1 cellular context compared by ENCODE assay signal in the genomic region with DNA sequence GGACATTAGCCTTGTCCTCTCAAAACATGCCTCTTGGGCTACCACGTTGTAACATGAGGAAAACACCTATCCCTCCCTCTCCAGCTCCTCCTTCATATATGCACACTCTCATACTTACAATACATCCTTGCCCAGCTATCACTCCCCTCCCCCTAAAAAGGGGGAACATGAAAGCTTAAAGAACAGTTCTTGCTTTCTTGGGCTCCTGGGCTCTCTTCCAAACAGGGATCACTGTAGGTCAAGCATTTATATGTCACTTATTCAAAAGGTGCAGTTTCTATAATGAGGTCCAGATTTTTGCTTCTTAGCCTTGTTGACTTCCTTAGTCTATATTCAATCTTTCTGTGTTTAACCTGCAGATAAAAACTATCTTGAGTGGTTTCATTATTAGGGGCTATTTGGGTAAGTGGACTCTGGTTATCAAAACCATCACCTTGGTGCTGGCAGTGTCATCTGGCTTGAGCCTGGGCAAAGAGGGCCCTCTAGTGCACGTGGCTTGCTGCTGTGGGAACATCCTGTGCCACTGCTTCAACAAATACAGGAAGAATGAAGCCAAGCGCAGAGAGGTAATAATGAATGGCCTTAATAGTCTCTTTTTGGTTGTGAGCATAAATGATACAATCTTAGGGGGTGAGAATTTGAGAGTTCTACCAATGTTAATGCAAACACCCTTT.
TF ChIP-seq lines count a peak whose summit lies in the region.

No MANE protein-coding gene starts in this region.

TF ChIP-seq in Ishikawa, 13 proteins besides CTCF, POLR2A, EP300 and RAD21 (continued from another document):
- TF ChIP-seq, protein P1, sequence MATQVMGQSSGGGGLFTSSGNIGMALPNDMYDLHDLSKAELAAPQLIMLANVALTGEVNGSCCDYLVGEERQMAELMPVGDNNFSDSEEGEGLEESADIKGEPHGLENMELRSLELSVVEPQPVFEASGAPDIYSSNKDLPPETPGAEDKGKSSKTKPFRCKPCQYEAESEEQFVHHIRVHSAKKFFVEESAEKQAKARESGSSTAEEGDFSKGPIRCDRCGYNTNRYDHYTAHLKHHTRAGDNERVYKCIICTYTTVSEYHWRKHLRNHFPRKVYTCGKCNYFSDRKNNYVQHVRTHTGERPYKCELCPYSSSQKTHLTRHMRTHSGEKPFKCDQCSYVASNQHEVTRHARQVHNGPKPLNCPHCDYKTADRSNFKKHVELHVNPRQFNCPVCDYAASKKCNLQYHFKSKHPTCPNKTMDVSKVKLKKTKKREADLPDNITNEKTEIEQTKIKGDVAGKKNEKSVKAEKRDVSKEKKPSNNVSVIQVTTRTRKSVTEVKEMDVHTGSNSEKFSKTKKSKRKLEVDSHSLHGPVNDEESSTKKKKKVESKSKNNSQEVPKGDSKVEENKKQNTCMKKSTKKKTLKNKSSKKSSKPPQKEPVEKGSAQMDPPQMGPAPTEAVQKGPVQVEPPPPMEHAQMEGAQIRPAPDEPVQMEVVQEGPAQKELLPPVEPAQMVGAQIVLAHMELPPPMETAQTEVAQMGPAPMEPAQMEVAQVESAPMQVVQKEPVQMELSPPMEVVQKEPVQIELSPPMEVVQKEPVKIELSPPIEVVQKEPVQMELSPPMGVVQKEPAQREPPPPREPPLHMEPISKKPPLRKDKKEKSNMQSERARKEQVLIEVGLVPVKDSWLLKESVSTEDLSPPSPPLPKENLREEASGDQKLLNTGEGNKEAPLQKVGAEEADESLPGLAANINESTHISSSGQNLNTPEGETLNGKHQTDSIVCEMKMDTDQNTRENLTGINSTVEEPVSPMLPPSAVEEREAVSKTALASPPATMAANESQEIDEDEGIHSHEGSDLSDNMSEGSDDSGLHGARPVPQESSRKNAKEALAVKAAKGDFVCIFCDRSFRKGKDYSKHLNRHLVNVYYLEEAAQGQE (IDR thresholded peaks at IDR 0.05; ENCODE audit: low read depth), result no peak
- TF ChIP-seq MAX (IDR thresholded peaks at IDR 0.05) (no peak), FOXM1 (IDR thresholded peaks at IDR 0.05; ENCODE audit: borderline replicate concordance, low read depth) (no peak), CEBPB (IDR thresholded peaks at IDR 0.05) (no peak), TAF1 (IDR thresholded peaks at IDR 0.05; ENCODE audit: low read depth) (no peak)
